ENCODE assay signal across 1 cellular context in the genomic region with DNA sequence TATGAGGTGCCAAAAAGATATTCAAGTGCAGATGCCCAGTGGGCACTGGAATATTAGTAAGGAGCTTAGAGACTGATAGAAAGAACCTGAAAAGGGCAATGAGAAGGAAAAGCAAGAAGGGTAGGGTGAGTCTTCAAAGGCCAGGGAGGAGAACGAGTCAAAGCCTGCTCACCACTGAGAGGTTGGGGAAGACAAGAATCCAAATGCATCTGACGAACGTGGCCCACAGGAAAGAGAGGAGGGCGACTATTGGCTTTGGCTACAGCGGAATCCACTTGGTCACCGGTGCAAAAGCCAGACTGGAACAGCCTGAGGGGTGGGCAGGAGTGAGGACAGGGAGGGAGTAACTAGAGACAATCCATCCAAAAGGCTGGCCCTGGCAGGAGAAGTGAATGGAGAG.
TF ChIP-seq lines count a peak whose summit lies in the region.

No MANE protein-coding gene starts in this region.

TF ChIP-seq in HepG2, 621 proteins besides CTCF, POLR2A, EP300 and RAD21 (continued from another document):
- TF ChIP-seq, protein P1, sequence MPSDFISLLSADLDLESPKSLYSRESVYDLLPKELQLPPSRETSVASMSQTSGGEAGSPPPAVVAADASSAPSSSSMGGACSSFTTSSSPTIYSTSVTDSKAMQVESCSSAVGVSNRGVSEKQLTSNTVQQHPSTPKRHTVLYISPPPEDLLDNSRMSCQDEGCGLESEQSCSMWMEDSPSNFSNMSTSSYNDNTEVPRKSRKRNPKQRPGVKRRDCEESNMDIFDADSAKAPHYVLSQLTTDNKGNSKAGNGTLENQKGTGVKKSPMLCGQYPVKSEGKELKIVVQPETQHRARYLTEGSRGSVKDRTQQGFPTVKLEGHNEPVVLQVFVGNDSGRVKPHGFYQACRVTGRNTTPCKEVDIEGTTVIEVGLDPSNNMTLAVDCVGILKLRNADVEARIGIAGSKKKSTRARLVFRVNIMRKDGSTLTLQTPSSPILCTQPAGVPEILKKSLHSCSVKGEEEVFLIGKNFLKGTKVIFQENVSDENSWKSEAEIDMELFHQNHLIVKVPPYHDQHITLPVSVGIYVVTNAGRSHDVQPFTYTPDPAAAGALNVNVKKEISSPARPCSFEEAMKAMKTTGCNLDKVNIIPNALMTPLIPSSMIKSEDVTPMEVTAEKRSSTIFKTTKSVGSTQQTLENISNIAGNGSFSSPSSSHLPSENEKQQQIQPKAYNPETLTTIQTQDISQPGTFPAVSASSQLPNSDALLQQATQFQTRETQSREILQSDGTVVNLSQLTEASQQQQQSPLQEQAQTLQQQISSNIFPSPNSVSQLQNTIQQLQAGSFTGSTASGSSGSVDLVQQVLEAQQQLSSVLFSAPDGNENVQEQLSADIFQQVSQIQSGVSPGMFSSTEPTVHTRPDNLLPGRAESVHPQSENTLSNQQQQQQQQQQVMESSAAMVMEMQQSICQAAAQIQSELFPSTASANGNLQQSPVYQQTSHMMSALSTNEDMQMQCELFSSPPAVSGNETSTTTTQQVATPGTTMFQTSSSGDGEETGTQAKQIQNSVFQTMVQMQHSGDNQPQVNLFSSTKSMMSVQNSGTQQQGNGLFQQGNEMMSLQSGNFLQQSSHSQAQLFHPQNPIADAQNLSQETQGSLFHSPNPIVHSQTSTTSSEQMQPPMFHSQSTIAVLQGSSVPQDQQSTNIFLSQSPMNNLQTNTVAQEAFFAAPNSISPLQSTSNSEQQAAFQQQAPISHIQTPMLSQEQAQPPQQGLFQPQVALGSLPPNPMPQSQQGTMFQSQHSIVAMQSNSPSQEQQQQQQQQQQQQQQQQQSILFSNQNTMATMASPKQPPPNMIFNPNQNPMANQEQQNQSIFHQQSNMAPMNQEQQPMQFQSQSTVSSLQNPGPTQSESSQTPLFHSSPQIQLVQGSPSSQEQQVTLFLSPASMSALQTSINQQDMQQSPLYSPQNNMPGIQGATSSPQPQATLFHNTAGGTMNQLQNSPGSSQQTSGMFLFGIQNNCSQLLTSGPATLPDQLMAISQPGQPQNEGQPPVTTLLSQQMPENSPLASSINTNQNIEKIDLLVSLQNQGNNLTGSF (CRISPR knock-in tag; IDR thresholded peaks at IDR 0.05): no peak
- TF ChIP-seq MTA1 (CRISPR knock-in tag; IDR thresholded peaks at IDR 0.05; ENCODE audit: borderline replicate concordance): no peak
- TF ChIP-seq RELA (CRISPR knock-in tag; IDR thresholded peaks at IDR 0.05): no peak
- no peak for TF ChIP-seq SP5 (CRISPR knock-in tag; IDR thresholded peaks at IDR 0.05; ENCODE audit: borderline replicate concordance, low read depth)
- no peak for TF ChIP-seq UBTF (CRISPR knock-in tag; IDR thresholded peaks at IDR 0.05)
- no peak for TF ChIP-seq RBAK (CRISPR knock-in tag; IDR thresholded peaks at IDR 0.05)
- no peak for TF ChIP-seq CHD4 (IDR thresholded peaks at IDR 0.05; ENCODE audit: borderline replicate concordance, low read length)
- TF ChIP-seq ZNF775 (CRISPR knock-in tag; IDR thresholded peaks at IDR 0.05; ENCODE audit: borderline replicate concordance): no peak
